ENCODE assay signal across 29 cellular contexts in the genomic region with DNA sequence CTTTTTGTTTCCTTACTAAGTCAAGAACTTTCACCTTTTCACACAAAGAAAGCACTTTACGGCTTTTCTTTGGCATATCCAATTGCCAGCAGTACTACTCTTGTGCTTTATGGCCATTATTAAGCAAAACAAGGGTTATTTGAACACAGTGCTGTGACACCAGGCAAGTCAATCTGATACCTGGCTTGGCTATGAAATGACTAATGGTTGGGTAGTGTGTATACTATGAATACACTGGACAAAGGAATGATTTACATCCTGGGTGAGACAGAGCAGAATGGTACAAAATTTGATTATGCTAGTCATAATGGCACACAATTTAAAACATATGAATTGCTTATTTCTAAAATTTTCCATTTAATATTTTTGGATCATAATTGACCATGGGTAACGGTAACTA. TPM values are rescaled to one million over a fixed set of nuclear protein-coding genes. Genes with fewer than 3 reads are reported as not detected.
A peak's percentile ranks its signal among the peaks of the same experiment; 100 is the strongest.
DNase-seq lines count a peak whose midpoint lies in the region; ATAC-seq, FAIRE-seq and TF ChIP-seq lines count a peak whose summit lies in the region.
"Had no signal": no experiment of that assay in that cellular context is flagged by ENCODE, and none has a peak within 500 bp of the region (broad histone marks: within the 10 kb centered on the region; RNA-seq: fewer than 3 reads in every experiment).

No MANE protein-coding gene starts in this region.

- H3K4me3 ChIP-seq in bronchial epithelial cell (ENCODE audit: low read depth, low read length), result no peak overlapping the region
- H3K4me3 ChIP-seq: MG63 had no signal

- no peak for FAIRE-seq in bronchial epithelial cell (lab: Jason Lieb, UNC)
- FAIRE-seq: frontal cortex, GM18507 had no signal

- in situ Hi-C loops in ACHN (cut with HindIII; ENCODE audit: low pct_ligation_motif_present, low pct_unique_long_range_greater_than_20kb, low sequenced_read_pairs), result no loop called here

- no peaks in the 10 kb centered on the region for H3K27me3 ChIP-seq in bronchial epithelial cell (ENCODE audit: control insufficient read depth, insufficient read depth, low read length)
- H3K27me3 ChIP-seq: MG63 had no signal

- TF ChIP-seq CTCF in bronchial epithelial cell (IDR thresholded peaks at IDR 0.05; ENCODE audit: insufficient read depth, low read length, severe bottlenecking), result no peak

- H3K36me3 ChIP-seq in bronchial epithelial cell (ENCODE audit: control insufficient read depth, insufficient read depth, low read length), result no peaks in the 10 kb centered on the region
- H3K36me3 ChIP-seq: MG63, WERI-Rb-1 had no signal

- ATAC-seq in GM18519 (IDR thresholded peaks at IDR 0.05; ENCODE audit: low FRiP score, unreplicated experiment), result peak; percentile 61
- ATAC-seq in GM21825 (IDR thresholded peaks at IDR 0.05; ENCODE audit: unreplicated experiment), result peak; percentile 52
- peak; percentile 97 for ATAC-seq in HG03060 (IDR thresholded peaks at IDR 0.05; ENCODE audit: low read depth, unreplicated experiment)
- ATAC-seq: naive thymus-derived CD4-positive, alpha-beta T cell; sciatic nerve; stimulated activated memory B cell treated with anti-CD40 and anti-IgM and Interleukin-4, amounts not matched to agents 10 μg/mL and 1 μg/mL and 100 μg/mL, for 72 hours had no signal

- DNase-seq in bronchial epithelial cell (ENCODE audit: low read depth), result peak; percentile 80
- no peak for DNase-seq in CD1c-positive myeloid dendritic cell (ENCODE audit: extremely low spot score)
- DNase-seq in GM19238 (ENCODE audit: insufficient read length, low spot score), result no peak
- no peak for DNase-seq in ACHN
- no peak for DNase-seq in stimulated activated CD8-positive, alpha-beta memory T cell treated with anti-CD3 and anti-CD28 coated beads, Interleukin-4, amount 100 ng/mL, for 48 hours
- DNase-seq: activated CD4-positive, alpha-beta T cell treated with anti-CD3 and anti-CD28 coated beads, Interleukin-2, amount 50 U/mL, for 48 hours; activated naive CD4-positive, alpha-beta T cell; activated T-cell treated with anti-CD3 and anti-CD28 coated beads for 4 hours; amygdala; CD4-positive, alpha-beta memory T cell; mesenchymal stem cell; MG63; naive thymus-derived CD4-positive, alpha-beta T cell; NCI-H1436 treated with DMSO at 0.1 percent for 48 hours; NCI-H2171; NCI-H69; OCI-M1; SIG-M5; WERI-Rb-1 had no signal

RNA-seq across cellular contexts. Expression of gene ADGRF1, which starts 22.1 kb away (rescaled TPM):
- 5.5 and 10.1 TPM in 2 replicates for total RNA-seq in bronchial epithelial cell
- total RNA-seq: cardiac septum; CD4-positive, alpha-beta memory T cell; dermis microvascular lymphatic vessel endothelial cell; frontal cortex; naive thymus-derived CD4-positive, alpha-beta T cell; osteocyte had no signal
